ENCODE assay signal across 8 cellular contexts in genomic region chr7:87039717-87040299, GRCh38. TPM values are rescaled to one million over a fixed set of nuclear protein-coding genes. Genes with fewer than 3 reads are reported as not detected.
DNase-seq lines count a peak whose midpoint lies in the region; ATAC-seq and TF ChIP-seq lines count a peak whose summit lies in the region.
"Not testable (repeated sequence)": the region's sequence is repeated elsewhere in the genome, so short reads cannot be mapped to it uniquely, and the experiment has no call there.

No MANE protein-coding gene starts in this region.

- TF ChIP-seq CTCF in transverse colon (IDR thresholded peaks at IDR 0.05), result not testable (repeated sequence)

- intact Hi-C loops in left colon (cut with DNase I, micrococcal nuclease); transverse colon (cut with DNase I; ENCODE audit: low total_unique reads): not testable (repeated sequence)

- not testable (repeated sequence) for H3K9ac ChIP-seq in endocrine pancreas (ENCODE audit: control insufficient read depth, insufficient read depth, low read length); trophoblast cell (ENCODE audit: low read length)

- not testable (repeated sequence) for H2AFZ ChIP-seq in trophoblast cell (ENCODE audit: insufficient read depth, low read length, poor library complexity)

- in situ Hi-C loops in transverse colon (cut with MboI; ENCODE audit: low pct_ligation_motif_present in 1 of 4, low pct_unique_long_range_greater_than_20kb in 1 of 4, low sequenced_read_pairs in 3 of 4), result not testable (repeated sequence)

- H3K23ac ChIP-seq in trophoblast cell (ENCODE audit: low read length), result not testable (repeated sequence)

- not testable (repeated sequence) for H2AK5ac ChIP-seq in trophoblast cell (ENCODE audit: low read length)

- not testable (repeated sequence) for H3K9me3 Mint-ChIP-seq in activated CD4-positive, alpha-beta T cell treated with anti-CD3 and anti-CD28 coated beads, Interleukin-2, amount 10 ng/mL, durations not matched to agents 7 days and 5 days

- H3K27me3 ChIP-seq in endocrine pancreas (ENCODE audit: control insufficient read depth, insufficient read depth, low read length); trophoblast cell (ENCODE audit: insufficient read depth, low read length); transverse colon: not testable (repeated sequence)

- H4K8ac ChIP-seq in trophoblast cell (ENCODE audit: low read depth, low read length), result not testable (repeated sequence)

- H3K79me1 ChIP-seq in trophoblast cell (ENCODE audit: low read length), result not testable (repeated sequence)

- H4K12ac ChIP-seq in trophoblast cell (ENCODE audit: low read depth, low read length), result not testable (repeated sequence)

- H3K79me2 ChIP-seq in trophoblast cell (ENCODE audit: control insufficient read depth, insufficient read depth, low read length, poor library complexity), result not testable (repeated sequence)

- not testable (repeated sequence) for H2BK12ac ChIP-seq in trophoblast cell (ENCODE audit: low read length)

- not testable (repeated sequence) for H3K9me3 ChIP-seq in endocrine pancreas (ENCODE audit: control insufficient read depth, low read length); trophoblast cell (ENCODE audit: insufficient read depth, low read depth, low read length); transverse colon

- not testable (repeated sequence) for H3K36me3 ChIP-seq in endocrine pancreas (ENCODE audit: control insufficient read depth, insufficient read depth, low read length); trophoblast cell (ENCODE audit: control insufficient read depth in 1 of 2, insufficient read depth in 2 of 2, low read length in 2 of 2); transverse colon

- POLR2A ChIA-PET in activated CD4-positive, alpha-beta T cell treated with anti-CD3 and anti-CD28 coated beads, Interleukin-2, amount 10 ng/mL, durations not matched to agents 7 days and 5 days (lab: Charles Lee), result interaction anchor here (0.7 kb wide), 1 partner anchor 177 kb away, joined by 4 read pairs; no protein-coding TSS in a partner anchor

- H3K27ac ChIP-seq in trophoblast cell (ENCODE audit: low read depth, low read length), result not testable (repeated sequence)
- H3K27ac ChIP-seq in transverse colon, result peak overlapping the region in 3 of 4 donors; percentile 41 to 51 (median 48)

- not testable (repeated sequence) for H3K4me1 Mint-ChIP-seq in activated CD4-positive, alpha-beta T cell treated with anti-CD3 and anti-CD28 coated beads, Interleukin-2, amount 10 ng/mL, durations not matched to agents 7 days and 5 days

- peak; percentile 24 for TF ChIP-seq POLR2A in transverse colon (IDR thresholded peaks at IDR 0.05)

- peak overlapping the region; percentile 69 for H3K4me3 Mint-ChIP-seq in activated CD4-positive, alpha-beta T cell treated with anti-CD3 and anti-CD28 coated beads, Interleukin-2, amount 10 ng/mL, durations not matched to agents 7 days and 5 days

- H3K4me2 ChIP-seq in trophoblast cell (ENCODE audit: low read length), result not testable (repeated sequence)

- not testable (repeated sequence) for H3K4ac ChIP-seq in trophoblast cell (ENCODE audit: low read depth, low read length)

- CTCF ChIA-PET in activated CD4-positive, alpha-beta T cell treated with anti-CD3 and anti-CD28 coated beads, Interleukin-2, amount 10 ng/mL, durations not matched to agents 7 days and 5 days (lab: Charles Lee), result not testable (repeated sequence)

- not testable (repeated sequence) for H3K18ac ChIP-seq in trophoblast cell (ENCODE audit: low read length)

- H3K14ac ChIP-seq in trophoblast cell (ENCODE audit: low read length), result not testable (repeated sequence)

- not testable (repeated sequence) for H2BK120ac ChIP-seq in trophoblast cell (ENCODE audit: insufficient read depth, low read length, poor library complexity)

- peak; percentile 52 for ATAC-seq in left colon

- not testable (repeated sequence) for H3K27me3 Mint-ChIP-seq in activated CD4-positive, alpha-beta T cell treated with anti-CD3 and anti-CD28 coated beads, Interleukin-2, amount 10 ng/mL, durations not matched to agents 7 days and 5 days

- H4K91ac ChIP-seq in trophoblast cell (ENCODE audit: low read depth, low read length), result not testable (repeated sequence)

- TF ChIP-seq EP300 in transverse colon (IDR thresholded peaks at IDR 0.05; ENCODE audit: low read depth), result not testable (repeated sequence)

- WGBS in trophoblast cell (ENCODE audit: extremely low coverage, insufficient coverage, insufficient read length), result no CpG with 5 or more reads among the region's 34 CpGs
- 71 to 93% methylated on average over 7 to 32 of the region's 34 CpGs for WGBS in transverse colon (ENCODE audit: low coverage in 1 of 2), 2 donors

- H3K4me3 ChIP-seq in GM08714 (ENCODE audit: low read length) (peak overlapping the region; percentile 19), endocrine pancreas (ENCODE audit: control insufficient read depth, insufficient read depth, low read length) (peak overlapping the region; percentile 82), trophoblast cell (ENCODE audit: low read depth, low read length) (peak overlapping the region; percentile 63), transverse colon (peak overlapping the region in 3 of 4 donors; percentile 8 to 37 (median 14))

- not testable (repeated sequence) for H3K36me3 Mint-ChIP-seq in activated CD4-positive, alpha-beta T cell treated with anti-CD3 and anti-CD28 coated beads, Interleukin-2, amount 10 ng/mL, durations not matched to agents 7 days and 5 days (ENCODE audit: low read depth)

- DNase-seq in NCI-H2171 treated with DMSO at 0.1 percent for 48 hours (lab: John Stamatoyannopoulos, UW) (peak; percentile 67), transverse colon (peak; percentile 28)
- not testable (repeated sequence) for DNase-seq in activated CD4-positive, alpha-beta T cell treated with anti-CD3 and anti-CD28 coated beads, Interleukin-2, amount 10 ng/mL, durations not matched to agents 7 days and 5 days; left colon; trophoblast cell
- peak; percentile 29 for DNase-seq in activated naive CD4-positive, alpha-beta T cell treated with anti-CD3 and anti-CD28 coated beads, Interleukin-2, amount 50 U/mL, for 16 hours

- not testable (repeated sequence) for H2BK5ac ChIP-seq in trophoblast cell (ENCODE audit: low read depth, low read length, poor library complexity)

- H3K4me1 ChIP-seq in endocrine pancreas (ENCODE audit: control insufficient read depth, insufficient read depth, low read length); trophoblast cell (ENCODE audit: control insufficient read depth in 1 of 2, insufficient read depth in 2 of 2, low read length in 2 of 2); transverse colon: not testable (repeated sequence)

- H3K27ac Mint-ChIP-seq in activated CD4-positive, alpha-beta T cell treated with anti-CD3 and anti-CD28 coated beads, Interleukin-2, amount 10 ng/mL, durations not matched to agents 7 days and 5 days, result peak overlapping the region; percentile 71

RNA-seq across cellular contexts. Expression of gene ELAPOR2, which starts 19.6 kb away (rescaled TPM):
- total RNA-seq in activated CD4-positive, alpha-beta T cell treated with anti-CD3 and anti-CD28 coated beads, Interleukin-2, amount 10 ng/mL, durations not matched to agents 7 days and 5 days, result 1 to 10 TPM; 3.0 to 3.1 TPM
- total RNA-seq in left colon (10 to 100 TPM; 12.7 to 14.9 TPM), transverse colon (10 to 100 TPM; 10.6 to 28.1 (median 17.3) TPM)
- 6.1 and 6.9 TPM in 2 replicates for polyA plus RNA-seq in trophoblast cell (2013)

Comparison
In these comparisons a context has a peak if more than half of its experiments do, and no peak if none do; other contexts are left out.
1. H3K4me3 ChIP-seq: peak in every context shown above with its lines; median percentile 82 in endocrine pancreas; 63 in trophoblast cell; 19 in GM08714; 14 in transverse colon.